14 cellular contexts compared by ENCODE assay signal in the genomic region with DNA sequence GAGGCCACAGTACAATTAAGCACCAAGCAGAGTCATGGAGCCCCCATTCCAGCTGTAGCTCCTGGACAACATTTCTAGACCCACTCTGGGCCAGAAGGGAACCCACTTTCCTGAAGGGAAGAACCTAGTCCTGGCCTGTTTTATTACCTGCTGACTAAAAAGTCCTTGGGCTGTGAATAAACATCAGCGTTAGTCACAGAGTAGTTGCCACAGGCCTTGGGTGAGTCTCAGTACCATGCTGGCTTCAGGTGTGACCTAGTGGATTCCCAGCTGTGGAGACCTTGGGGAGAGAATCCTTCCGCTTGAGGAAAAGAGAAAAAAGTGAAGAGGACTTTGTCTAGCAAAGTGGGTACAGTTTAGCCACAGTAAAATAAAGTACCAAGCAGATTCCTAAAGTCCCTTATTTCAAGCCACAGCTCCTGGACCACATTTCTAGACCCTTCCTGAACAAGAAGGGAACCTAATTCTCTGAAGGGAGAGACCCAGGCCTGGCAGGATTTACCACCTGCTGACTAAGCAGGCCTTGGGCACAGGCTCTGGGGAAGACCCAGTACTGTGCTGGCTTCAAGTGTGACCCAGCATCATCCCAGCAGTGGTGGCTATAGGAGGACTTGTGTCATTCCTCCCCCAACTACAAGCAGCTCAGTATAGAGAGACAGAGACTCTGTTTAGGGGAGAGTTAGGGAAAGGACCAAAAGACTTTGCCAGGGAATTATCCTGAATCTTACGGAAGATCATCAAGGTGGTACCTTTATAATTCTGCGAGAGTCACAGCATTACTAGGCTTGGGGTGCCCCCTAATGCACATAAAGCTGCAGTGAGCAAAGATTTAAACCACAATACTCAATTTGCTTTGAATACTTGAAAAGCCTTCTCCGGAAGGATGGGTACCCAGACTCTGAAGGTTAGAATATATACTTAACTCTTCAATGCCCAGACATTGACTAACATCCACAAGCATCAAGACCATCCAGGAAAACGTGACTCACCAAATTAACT.
DNase-seq lines count a peak whose midpoint lies in the region; ATAC-seq and TF ChIP-seq lines count a peak whose summit lies in the region.
"Had no signal": no experiment of that assay in that cellular context is flagged by ENCODE, and none has a peak within 500 bp of the region (broad histone marks: within the 10 kb centered on the region; RNA-seq: fewer than 3 reads in every experiment).

No MANE protein-coding gene starts in this region.

- H3K9ac ChIP-seq in neural progenitor cell, result no peak overlapping the region
- H3K9ac ChIP-seq: GM23248 had no signal

- no peaks in the 10 kb centered on the region for H3K27me3 ChIP-seq in neural progenitor cell
- no peaks in the 10 kb centered on the region for H3K27me3 ChIP-seq in MG63

- H3K4me3 ChIP-seq in neural progenitor cell, result no peak overlapping the region
- H3K4me3 ChIP-seq in MG63, result no peak overlapping the region
- H3K4me3 ChIP-seq: GM23248 had no signal

- no peaks in the 10 kb centered on the region for H3K36me3 ChIP-seq in neural progenitor cell
- no peaks in the 10 kb centered on the region for H3K36me3 ChIP-seq in MG63

- peak; percentile 26; the same call in 2 of the 3 replicates for ATAC-seq in SK-N-SH treated with all-trans-retinoic acid at 6 μM for 48 hours
- no peak for ATAC-seq in GM21529 (IDR thresholded peaks at IDR 0.05; ENCODE audit: unreplicated experiment)

- no peak overlapping the region for H3K27ac Mint-ChIP-seq in activated T-cell treated with anti-CD3 and anti-CD28 coated beads, Interleukin-2, amount 50 U/mL, for 24 hours
- no peak overlapping the region for H3K27ac Mint-ChIP-seq in neural progenitor cell

- peaks cover 5% of the 10 kb centered on the region for H3K27me3 Mint-ChIP-seq in activated T-cell treated with anti-CD3 and anti-CD28 coated beads, Interleukin-2, amount 50 U/mL, for 24 hours
- no peaks in the 10 kb centered on the region for H3K27me3 Mint-ChIP-seq in neural progenitor cell (ENCODE audit: insufficient read depth, low read depth)

- no peak overlapping the region for H3K4me3 Mint-ChIP-seq in activated T-cell treated with anti-CD3 and anti-CD28 coated beads, Interleukin-2, amount 50 U/mL, for 24 hours
- H3K4me3 Mint-ChIP-seq in neural progenitor cell, result no peak overlapping the region

- no peaks in the 10 kb centered on the region for H3K9me3 ChIP-seq in neural progenitor cell (ENCODE audit: low read depth)
- no peaks in the 10 kb centered on the region for H3K9me3 ChIP-seq in MG63

- no peaks in the 10 kb centered on the region for H3F3A ChIP-seq in neural progenitor cell (ENCODE audit: low read depth)

- no peaks in the 10 kb centered on the region for H3K4me1 Mint-ChIP-seq in activated T-cell treated with anti-CD3 and anti-CD28 coated beads, Interleukin-2, amount 50 U/mL, for 24 hours (ENCODE audit: low read depth)
- no peaks in the 10 kb centered on the region for H3K4me1 Mint-ChIP-seq in neural progenitor cell

- H4K20me1 ChIP-seq in neural progenitor cell (ENCODE audit: low read depth), result no peaks in the 10 kb centered on the region

- H2AFZ ChIP-seq in neural progenitor cell (replicated peaks), result no peak overlapping the region
- H2AFZ ChIP-seq: GM23248 had no signal

- H3K36me3 Mint-ChIP-seq in activated T-cell treated with anti-CD3 and anti-CD28 coated beads, Interleukin-2, amount 50 U/mL, for 24 hours (ENCODE audit: low read depth), result no peaks in the 10 kb centered on the region
- no peaks in the 10 kb centered on the region for H3K36me3 Mint-ChIP-seq in neural progenitor cell

- H3K9me3 Mint-ChIP-seq in activated T-cell treated with anti-CD3 and anti-CD28 coated beads, Interleukin-2, amount 50 U/mL, for 24 hours, result no peaks in the 10 kb centered on the region
- peaks cover 3% of the 10 kb centered on the region for H3K9me3 Mint-ChIP-seq in neural progenitor cell

- TF ChIP-seq CTCF in neural progenitor cell (IDR thresholded peaks at IDR 0.05), result peak; percentile 40

- no peak overlapping the region for H3K27ac ChIP-seq in neural progenitor cell
- H3K27ac ChIP-seq: GM23248 had no signal

- no peak overlapping the region for H3K4me2 ChIP-seq in neural progenitor cell

- no peaks in the 10 kb centered on the region for H3K79me2 ChIP-seq in neural progenitor cell (ENCODE audit: low read depth)

- DNase-seq in activated T-cell treated with anti-CD3 and anti-CD28 coated beads, Interleukin-2, amount 50 U/mL, for 48 hours, result peak; percentile 20 to 21
- DNase-seq in activated T-cell treated with anti-CD3 and anti-CD28 coated beads, Interleukin-2, amount 50 U/mL, for 24 hours, result no peak
- DNase-seq in HT-29 (ENCODE audit: low spot score) (peak; percentile 16), neural progenitor cell (ENCODE audit: low spot score) (no peak), MG63 (no peak), glomerular visceral epithelial cell (ENCODE audit: extremely low spot score) (no peak)
- DNase-seq: GM23248, KG1, NCI-H187 treated with DMSO at 0.1 percent for 48 hours, NCI-H526 treated with DMSO at 0.1 percent for 48 hours, SIG-M5, small intestine had no signal

- no peaks in the 10 kb centered on the region for H3K4me1 ChIP-seq in neural progenitor cell

TF ChIP-seq in SK-N-SH treated with all-trans-retinoic acid at 6 μM for 48 hours, 23 proteins besides CTCF, POLR2A, EP300 and RAD21:
- TF ChIP-seq, protein P1, sequence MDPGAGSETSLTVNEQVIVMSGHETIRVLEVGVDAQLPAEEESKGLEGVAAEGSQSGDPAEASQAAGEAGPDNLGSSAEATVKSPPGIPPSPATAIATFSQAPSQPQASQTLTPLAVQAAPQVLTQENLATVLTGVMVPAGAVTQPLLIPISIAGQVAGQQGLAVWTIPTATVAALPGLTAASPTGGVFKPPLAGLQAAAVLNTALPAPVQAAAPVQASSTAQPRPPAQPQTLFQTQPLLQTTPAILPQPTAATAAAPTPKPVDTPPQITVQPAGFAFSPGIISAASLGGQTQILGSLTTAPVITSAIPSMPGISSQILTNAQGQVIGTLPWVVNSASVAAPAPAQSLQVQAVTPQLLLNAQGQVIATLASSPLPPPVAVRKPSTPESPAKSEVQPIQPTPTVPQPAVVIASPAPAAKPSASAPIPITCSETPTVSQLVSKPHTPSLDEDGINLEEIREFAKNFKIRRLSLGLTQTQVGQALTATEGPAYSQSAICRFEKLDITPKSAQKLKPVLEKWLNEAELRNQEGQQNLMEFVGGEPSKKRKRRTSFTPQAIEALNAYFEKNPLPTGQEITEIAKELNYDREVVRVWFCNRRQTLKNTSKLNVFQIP (CRISPR knock-in tag; IDR thresholded peaks at IDR 0.05; ENCODE audit: borderline replicate concordance, low read depth), result no peak
- TF ChIP-seq ZNF70 (CRISPR knock-in tag; IDR thresholded peaks at IDR 0.05), result no peak
- TF ChIP-seq ZNF8 (CRISPR knock-in tag; IDR thresholded peaks at IDR 0.05), result no peak
- TF ChIP-seq BACH2 (CRISPR knock-in tag; IDR thresholded peaks at IDR 0.05; ENCODE audit: borderline replicate concordance), result no peak
- TF ChIP-seq, protein P2, sequence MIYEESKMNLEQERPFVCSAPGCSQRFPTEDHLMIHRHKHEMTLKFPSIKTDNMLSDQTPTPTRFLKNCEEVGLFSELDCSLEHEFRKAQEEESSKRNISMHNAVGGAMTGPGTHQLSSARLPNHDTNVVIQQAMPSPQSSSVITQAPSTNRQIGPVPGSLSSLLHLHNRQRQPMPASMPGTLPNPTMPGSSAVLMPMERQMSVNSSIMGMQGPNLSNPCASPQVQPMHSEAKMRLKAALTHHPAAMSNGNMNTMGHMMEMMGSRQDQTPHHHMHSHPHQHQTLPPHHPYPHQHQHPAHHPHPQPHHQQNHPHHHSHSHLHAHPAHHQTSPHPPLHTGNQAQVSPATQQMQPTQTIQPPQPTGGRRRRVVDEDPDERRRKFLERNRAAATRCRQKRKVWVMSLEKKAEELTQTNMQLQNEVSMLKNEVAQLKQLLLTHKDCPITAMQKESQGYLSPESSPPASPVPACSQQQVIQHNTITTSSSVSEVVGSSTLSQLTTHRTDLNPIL (CRISPR knock-in tag; IDR thresholded peaks at IDR 0.05; ENCODE audit: low read depth), result no peak
- no peak for TF ChIP-seq RARB (CRISPR knock-in tag; IDR thresholded peaks at IDR 0.05)
- no peak for TF ChIP-seq CSDC2 (CRISPR knock-in tag; IDR thresholded peaks at IDR 0.05)
- TF ChIP-seq OSR1 (CRISPR knock-in tag; IDR thresholded peaks at IDR 0.05), result no peak
- TF ChIP-seq, protein P3, sequence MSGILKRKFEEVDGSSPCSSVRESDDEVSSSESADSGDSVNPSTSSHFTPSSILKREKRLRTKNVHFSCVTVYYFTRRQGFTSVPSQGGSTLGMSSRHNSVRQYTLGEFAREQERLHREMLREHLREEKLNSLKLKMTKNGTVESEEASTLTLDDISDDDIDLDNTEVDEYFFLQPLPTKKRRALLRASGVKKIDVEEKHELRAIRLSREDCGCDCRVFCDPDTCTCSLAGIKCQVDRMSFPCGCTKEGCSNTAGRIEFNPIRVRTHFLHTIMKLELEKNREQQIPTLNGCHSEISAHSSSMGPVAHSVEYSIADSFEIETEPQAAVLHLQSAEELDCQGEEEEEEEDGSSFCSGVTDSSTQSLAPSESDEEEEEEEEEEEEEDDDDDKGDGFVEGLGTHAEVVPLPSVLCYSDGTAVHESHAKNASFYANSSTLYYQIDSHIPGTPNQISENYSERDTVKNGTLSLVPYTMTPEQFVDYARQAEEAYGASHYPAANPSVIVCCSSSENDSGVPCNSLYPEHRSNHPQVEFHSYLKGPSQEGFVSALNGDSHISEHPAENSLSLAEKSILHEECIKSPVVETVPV (CRISPR knock-in tag; IDR thresholded peaks at IDR 0.05), result no peak
- TF ChIP-seq PPARA (CRISPR knock-in tag; IDR thresholded peaks at IDR 0.05; ENCODE audit: borderline replicate concordance), result no peak
- TF ChIP-seq TCF4 (CRISPR knock-in tag; IDR thresholded peaks at IDR 0.05; ENCODE audit: borderline replicate concordance), result no peak
- TF ChIP-seq, protein P4, sequence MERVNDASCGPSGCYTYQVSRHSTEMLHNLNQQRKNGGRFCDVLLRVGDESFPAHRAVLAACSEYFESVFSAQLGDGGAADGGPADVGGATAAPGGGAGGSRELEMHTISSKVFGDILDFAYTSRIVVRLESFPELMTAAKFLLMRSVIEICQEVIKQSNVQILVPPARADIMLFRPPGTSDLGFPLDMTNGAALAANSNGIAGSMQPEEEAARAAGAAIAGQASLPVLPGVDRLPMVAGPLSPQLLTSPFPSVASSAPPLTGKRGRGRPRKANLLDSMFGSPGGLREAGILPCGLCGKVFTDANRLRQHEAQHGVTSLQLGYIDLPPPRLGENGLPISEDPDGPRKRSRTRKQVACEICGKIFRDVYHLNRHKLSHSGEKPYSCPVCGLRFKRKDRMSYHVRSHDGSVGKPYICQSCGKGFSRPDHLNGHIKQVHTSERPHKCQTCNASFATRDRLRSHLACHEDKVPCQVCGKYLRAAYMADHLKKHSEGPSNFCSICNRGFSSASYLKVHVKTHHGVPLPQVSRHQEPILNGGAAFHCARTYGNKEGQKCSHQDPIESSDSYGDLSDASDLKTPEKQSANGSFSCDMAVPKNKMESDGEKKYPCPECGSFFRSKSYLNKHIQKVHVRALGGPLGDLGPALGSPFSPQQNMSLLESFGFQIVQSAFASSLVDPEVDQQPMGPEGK (CRISPR knock-in tag; IDR thresholded peaks at IDR 0.05; ENCODE audit: borderline replicate concordance), result no peak
TF ChIP-seq in SK-N-SH treated with all-trans-retinoic acid at 6 μM for 48 hours: peak in this region for 0.

Comparison
In these comparisons a context has a peak if more than half of its experiments do, and no peak if none do; other contexts are left out.
1. DNase-seq: peak in activated T-cell treated with anti-CD3 and anti-CD28 coated beads, Interleukin-2, amount 50 U/mL, for 48 hours (2 of 2) and HT-29 (single experiment); none in activated T-cell treated with anti-CD3 and anti-CD28 coated beads, Interleukin-2, amount 50 U/mL, for 24 hours (single experiment), neural progenitor cell (single experiment), MG63 (single experiment) and glomerular visceral epithelial cell (single experiment).